In the genomic region with DNA sequence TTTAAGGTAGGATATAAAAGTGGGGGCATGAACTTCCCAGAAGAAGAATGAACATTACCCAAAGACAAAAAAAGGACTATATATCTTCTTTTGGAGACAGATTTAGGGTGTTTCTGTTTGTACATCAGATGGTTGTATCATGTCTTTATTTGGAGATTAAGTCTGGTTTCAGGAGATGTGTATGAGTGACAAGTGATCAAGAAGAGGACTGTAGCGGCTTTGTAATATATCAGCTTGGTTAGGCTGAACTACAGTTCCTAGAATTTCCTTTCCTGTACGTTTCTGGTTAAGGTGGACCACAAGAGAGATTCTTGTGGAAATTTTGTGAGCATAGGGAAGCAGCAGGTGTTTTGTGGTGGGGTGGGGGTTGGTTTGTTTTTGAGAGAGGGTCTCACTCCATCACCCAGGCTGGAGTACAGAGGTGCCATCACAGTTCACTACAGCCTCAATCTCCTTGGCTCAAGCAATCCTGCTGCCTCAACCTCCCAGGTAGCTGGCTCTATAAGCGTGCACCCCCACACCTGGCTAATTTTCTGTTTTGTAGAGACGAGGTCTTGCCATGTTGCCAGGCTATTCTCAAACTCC, we compare ENCODE assay signal across 34 cellular contexts.
"Had no signal": no experiment of that assay in that cellular context is flagged by ENCODE, and none has a peak within 500 bp of the region (broad histone marks: within the 10 kb centered on the region; RNA-seq: fewer than 3 reads in every experiment).

No MANE protein-coding gene starts in this region.

- H3K4me3 Mint-ChIP-seq: activated B cell treated with CpG ODN at 0.5 μM for 24 hours; activated CD4-positive, alpha-beta memory T cell treated with anti-CD3 and anti-CD28 coated beads for 36 hours; activated CD4-positive, alpha-beta T cell treated with anti-CD3 and anti-CD28 coated beads, Interleukin-2, amount 10 ng/mL, durations not matched to agents 24 days and 14 days; activated CD8-positive, alpha-beta T cell treated with anti-CD3 and anti-CD28 coated beads for 36 hours; activated naive CD4-positive, alpha-beta T cell treated with anti-CD3 and anti-CD28 coated beads for 36 hours; activated T-cell treated with anti-CD3 and anti-CD28 coated beads, Interleukin-2, amount 50 U/mL, for 4 hours; activated T-cell treated with anti-CD3 and anti-CD28 coated beads, Interleukin-2, amount 50 U/mL, for 72 hours; activated T-helper 1 cell treated with anti-CD3 and anti-CD28 coated beads, Interleukin-12 subunit alpha, Interleukin-12 subunit beta, Interleukin-2, Interleukin-4 antibody, amounts not matched to agents 30 ng/mL and 10 ng/mL and 1 ng/mL, durations not matched to agents 14 hours and 24 hours and 36 hours; activated T-helper 17 cell treated with anti-CD3 and anti-CD28 coated beads, Interleukin-2, amount 50 U/mL, for 72 hours; T-helper 1 cell treated with Interleukin-12 subunit alpha and Interleukin-12 subunit beta and Interleukin-4 antibody, amounts not matched to agents 30 μg/mL and 1 μg/mL, for 36 hours; T-helper 2 cell treated with Interferon-gamma antibody and Interleukin-4, amounts not matched to agents 5 μg/mL and 100 μg/mL, for 36 hours had no signal

- ATAC-seq: activated CD8-positive, alpha-beta T cell treated with anti-CD3 and anti-CD28 coated beads for 36 hours; activated naive CD4-positive, alpha-beta T cell treated with anti-CD3 and anti-CD28 coated beads, Interleukin-2, amount 50 U/mL, for 72 hours; activated T-cell treated with anti-CD3 and anti-CD28 coated beads, Interleukin-2, amount 50 U/mL, for 4 hours; activated T-cell treated with anti-CD3 and anti-CD28 coated beads, Interleukin-2, amount 50 U/mL, for 72 hours; activated T-helper 17 cell treated with anti-CD3 and anti-CD28 coated beads, Interleukin-2, amount 50 U/mL, for 72 hours; body of pancreas had no signal

- H3K4me1 ChIP-seq: adrenal gland, body of pancreas, breast epithelium had no signal

- H3K4me3 ChIP-seq: adrenal gland, body of pancreas, breast epithelium had no signal

- H3K27ac Mint-ChIP-seq: activated B cell treated with CpG ODN at 0.5 μM for 24 hours; activated CD4-positive, alpha-beta memory T cell treated with anti-CD3 and anti-CD28 coated beads for 36 hours; activated CD4-positive, alpha-beta T cell treated with anti-CD3 and anti-CD28 coated beads, Interleukin-2, amount 10 ng/mL, durations not matched to agents 24 days and 14 days; activated CD8-positive, alpha-beta T cell treated with anti-CD3 and anti-CD28 coated beads for 36 hours; activated naive CD4-positive, alpha-beta T cell treated with anti-CD3 and anti-CD28 coated beads for 36 hours; activated naive CD4-positive, alpha-beta T cell treated with anti-CD3 and anti-CD28 coated beads, Interleukin-2, amount 50 U/mL, for 72 hours; activated T-cell treated with anti-CD3 and anti-CD28 coated beads, Interleukin-2, amount 50 U/mL, for 72 hours; activated T-helper 1 cell treated with anti-CD3 and anti-CD28 coated beads, Interleukin-12 subunit alpha, Interleukin-12 subunit beta, Interleukin-2, Interleukin-4 antibody, amounts not matched to agents 30 ng/mL and 10 ng/mL and 1 ng/mL, durations not matched to agents 14 hours and 24 hours and 36 hours; activated T-helper 17 cell treated with anti-CD3 and anti-CD28 coated beads, Interleukin-2, amount 50 U/mL, for 72 hours; T-helper 1 cell treated with Interleukin-12 subunit alpha and Interleukin-12 subunit beta and Interleukin-4 antibody, amounts not matched to agents 30 μg/mL and 1 μg/mL, for 36 hours; T-helper 2 cell treated with Interferon-gamma antibody and Interleukin-4, amounts not matched to agents 5 μg/mL and 100 μg/mL, for 36 hours had no signal

- H3K9me3 Mint-ChIP-seq: activated B cell treated with CpG ODN at 0.5 μM for 24 hours; activated CD4-positive, alpha-beta memory T cell treated with anti-CD3 and anti-CD28 coated beads for 36 hours; activated CD8-positive, alpha-beta T cell treated with anti-CD3 and anti-CD28 coated beads for 36 hours; activated naive CD4-positive, alpha-beta T cell treated with anti-CD3 and anti-CD28 coated beads for 36 hours; activated naive CD4-positive, alpha-beta T cell treated with anti-CD3 and anti-CD28 coated beads, Interleukin-2, amount 50 U/mL, for 72 hours; activated T-cell treated with anti-CD3 and anti-CD28 coated beads, Interleukin-2, amount 50 U/mL, for 4 hours; activated T-cell treated with anti-CD3 and anti-CD28 coated beads, Interleukin-2, amount 50 U/mL, for 72 hours; activated T-helper 1 cell treated with anti-CD3 and anti-CD28 coated beads, Interleukin-12 subunit alpha, Interleukin-12 subunit beta, Interleukin-2, Interleukin-4 antibody, amounts not matched to agents 30 ng/mL and 10 ng/mL and 1 ng/mL, durations not matched to agents 14 hours and 24 hours and 36 hours; activated T-helper 17 cell treated with anti-CD3 and anti-CD28 coated beads, Interleukin-2, amount 50 U/mL, for 72 hours; T-helper 1 cell treated with Interleukin-12 subunit alpha and Interleukin-12 subunit beta and Interleukin-4 antibody, amounts not matched to agents 30 μg/mL and 1 μg/mL, for 36 hours; T-helper 2 cell treated with Interferon-gamma antibody and Interleukin-4, amounts not matched to agents 5 μg/mL and 100 μg/mL, for 36 hours had no signal

- DNase-seq: activated B cell treated with CpG ODN at 0.5 μM for 24 hours; activated CD4-positive, alpha-beta memory T cell treated with anti-CD3 and anti-CD28 coated beads for 36 hours; activated CD4-positive, alpha-beta T cell treated with anti-CD3 and anti-CD28 coated beads for 4 hours; activated CD4-positive, alpha-beta T cell treated with anti-CD3 and anti-CD28 coated beads, Interleukin-2, amount 10 ng/mL, durations not matched to agents 24 days and 14 days; activated CD4-positive, alpha-beta T cell treated with anti-CD3 and anti-CD28 coated beads, Interleukin-2, amount 50 U/mL, for 1 hour; activated CD4-positive, alpha-beta T cell treated with anti-CD3 and anti-CD28 coated beads, Interleukin-2, amount 50 U/mL, for 4 hours; activated CD4-positive, CD25-positive, alpha-beta regulatory T cell treated with anti-CD3 and anti-CD28 coated beads, Interleukin-2, amount 50 U/mL, for 72 hours; activated CD8-positive, alpha-beta memory T cell treated with anti-CD3 and anti-CD28 coated beads, Interleukin-2, amount 50 U/mL, for 4 hours; activated CD8-positive, alpha-beta T cell treated with anti-CD3 and anti-CD28 coated beads for 36 hours; activated effector memory CD4-positive, alpha-beta T cell treated with anti-CD3 and anti-CD28 coated beads, Interleukin-2, amount 50 U/mL, for 16 hours; activated gamma-delta T cell treated with Interleukin-2 at 50 U/mL for 16 hours; activated naive CD4-positive, alpha-beta T cell; activated naive CD4-positive, alpha-beta T cell treated with anti-CD3 and anti-CD28 coated beads for 36 hours; activated naive CD4-positive, alpha-beta T cell treated with anti-CD3 and anti-CD28 coated beads, Interleukin-2, amount 50 U/mL, for 16 hours; activated T-cell treated with anti-CD3 and anti-CD28 coated beads for 4 hours; activated T-cell treated with anti-CD3 and anti-CD28 coated beads, Interleukin-2, amount 50 U/mL, for 1 hour; activated T-cell treated with anti-CD3 and anti-CD28 coated beads, Interleukin-2, amount 50 U/mL, for 4 hours; activated T-cell treated with anti-CD3 and anti-CD28 coated beads, Interleukin-2, amount 50 U/mL, for 72 hours; adrenal gland; amniotic stem cell; aorta; body of pancreas; brain microvascular endothelial cell; central memory CD4-positive, alpha-beta T cell; T-helper 1 cell; T-helper 2 cell; T-helper 9 cell had no signal

- H3K27me3 ChIP-seq: adrenal gland, body of pancreas, breast epithelium had no signal

- H3K4me1 Mint-ChIP-seq: activated T-helper 17 cell treated with anti-CD3 and anti-CD28 coated beads, Interleukin-2, amount 50 U/mL, for 72 hours had no signal

- H3K27ac ChIP-seq: adrenal gland, body of pancreas, brain microvascular endothelial cell, breast epithelium, VCaP had no signal

- H3K36me3 ChIP-seq: adrenal gland, brain microvascular endothelial cell, breast epithelium had no signal

- H3K9me3 ChIP-seq: adrenal gland, body of pancreas, breast epithelium had no signal
